27 cellular contexts compared by ENCODE assay signal in the genomic region with DNA sequence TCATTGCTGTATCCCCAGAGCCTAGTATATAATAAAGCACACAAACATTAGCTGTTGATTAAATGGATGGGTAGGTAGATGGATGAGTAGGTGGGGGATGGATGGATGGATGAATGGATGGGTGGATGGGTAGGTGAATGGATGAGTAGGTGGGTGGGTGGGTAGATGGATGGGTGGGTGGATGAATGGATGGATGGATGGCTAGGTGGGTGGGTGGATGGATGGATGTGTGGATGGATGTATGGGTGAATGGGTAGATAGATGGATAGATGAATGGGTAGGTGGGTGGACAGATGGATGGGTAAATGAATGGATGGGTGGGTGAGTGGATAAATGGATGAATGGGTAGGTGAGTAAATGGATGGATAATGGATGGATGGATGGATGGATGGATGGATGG.
"Had no signal": no experiment of that assay in that cellular context is flagged by ENCODE, and none has a peak within 500 bp of the region (broad histone marks: within the 10 kb centered on the region; RNA-seq: fewer than 3 reads in every experiment).

No MANE protein-coding gene starts in this region.

- H3K4me3 ChIP-seq: colonic mucosa, coronary artery, dorsolateral prefrontal cortex, esophagus muscularis mucosa, esophagus squamous epithelium, gastrocnemius medialis, gastroesophageal sphincter, heart left ventricle, heart right ventricle had no signal

- DNase-seq: colonic mucosa; cortex of kidney; dermis blood vessel endothelial cell; dorsolateral prefrontal cortex; effector CD4-positive, alpha-beta T cell; effector CD8-positive, alpha-beta T cell; effector memory CD4-positive, alpha-beta T cell; effector memory CD8-positive, alpha-beta T cell; endodermal cell; erythroblast; esophagus squamous epithelium; foreskin fibroblast; foreskin keratinocyte; foreskin melanocyte; gastrocnemius medialis; glutamatergic neuron; head of caudate nucleus; heart left ventricle; heart right ventricle had no signal

- H3K36me3 ChIP-seq: colonic mucosa, esophagus muscularis mucosa, esophagus squamous epithelium, gastrocnemius medialis, gastroesophageal sphincter, heart left ventricle, heart right ventricle had no signal

- H3K27ac ChIP-seq: colonic mucosa, coronary artery, dorsolateral prefrontal cortex, epithelial cell of prostate, esophagus muscularis mucosa, esophagus squamous epithelium, foreskin keratinocyte, gastrocnemius medialis, gastroesophageal sphincter, heart left ventricle, heart right ventricle had no signal

- H3K9me3 ChIP-seq: colonic mucosa, esophagus muscularis mucosa, esophagus squamous epithelium, gastrocnemius medialis, gastroesophageal sphincter had no signal

- FAIRE-seq: colon, endometrium, endothelial cell of umbilical vein, frontal cortex had no signal

- H3K27me3 ChIP-seq: colonic mucosa, dorsolateral prefrontal cortex, esophagus muscularis mucosa, esophagus squamous epithelium, gastrocnemius medialis, gastroesophageal sphincter, heart left ventricle had no signal

- H3K4me1 ChIP-seq: colonic mucosa, esophagus squamous epithelium, foreskin keratinocyte, gastrocnemius medialis, gastroesophageal sphincter, heart left ventricle, heart right ventricle had no signal
